In genomic region chr1:3132685-3133084, GRCh38 we compare ENCODE assay signal across 16 cellular contexts.
DNase-seq lines count a peak whose midpoint lies in the region; TF ChIP-seq lines count a peak whose summit lies in the region.
"Had no signal": no experiment of that assay in that cellular context is flagged by ENCODE, and none has a peak within 500 bp of the region (broad histone marks: within the 10 kb centered on the region; RNA-seq: fewer than 3 reads in every experiment).

No MANE protein-coding gene starts in this region.

- no peak for TF ChIP-seq CTCF in Caco-2 (IDR thresholded peaks at IDR 0.05; ENCODE audit: insufficient read depth in 1 of 2, low read depth in 1 of 2, low read length in 1 of 2, severe bottlenecking in 1 of 2, unreplicated experiment in 1 of 2)
- TF ChIP-seq CTCF in fibroblast of the aortic adventitia (IDR thresholded peaks at IDR 0.05; ENCODE audit: insufficient read depth, low read length): no peak
- no peak for TF ChIP-seq CTCF in tibial nerve (IDR thresholded peaks at IDR 0.05)

- H3K27ac Mint-ChIP-seq in Caco-2 (ENCODE audit: unreplicated experiment): peak overlapping the region; percentile 72
- H3K27ac Mint-ChIP-seq: GM23338 had no signal

- no peaks in the 10 kb centered on the region for H3K27me3 Mint-ChIP-seq in Caco-2 (ENCODE audit: insufficient read depth, unreplicated experiment)
- H3K27me3 Mint-ChIP-seq: CD4-positive, CD25-positive, alpha-beta regulatory T cell had no signal

- intact Hi-C loops in Caco-2 (cut with micrococcal nuclease; ENCODE audit: unreplicated experiment): no loop called here

- no peaks in the 10 kb centered on the region for H3K9me3 Mint-ChIP-seq in Caco-2 (ENCODE audit: unreplicated experiment)
- H3K9me3 Mint-ChIP-seq: CD4-positive, CD25-positive, alpha-beta regulatory T cell had no signal

- no peak overlapping the region for H3K4me3 Mint-ChIP-seq in Caco-2 (ENCODE audit: unreplicated experiment)
- H3K4me3 Mint-ChIP-seq: CD4-positive, CD25-positive, alpha-beta regulatory T cell; GM23338 had no signal

- H3K4me1 Mint-ChIP-seq in Caco-2 (ENCODE audit: low read depth, unreplicated experiment): no peaks in the 10 kb centered on the region
- H3K4me1 Mint-ChIP-seq: CD4-positive, CD25-positive, alpha-beta regulatory T cell had no signal

- H3K27ac ChIP-seq in tibial nerve: peak overlapping the region in 3 of 4 donors; percentile 14 to 94 (median 90)
- H3K27ac ChIP-seq: A549 had no signal

- H3K9ac ChIP-seq in mucosa of stomach (ENCODE audit: low read length): peak overlapping the region; percentile 24

- POLR2A ChIA-PET in Caco-2 (lab: Charles Lee): no interaction called here

- H3K27me3 ChIP-seq in Caco-2 (replicated peaks; ENCODE audit: control insufficient read depth, insufficient read depth, low read length) (no peaks in the 10 kb centered on the region), mucosa of stomach (ENCODE audit: control insufficient read depth, insufficient read depth, low read length) (no peaks in the 10 kb centered on the region), tibial nerve (peaks cover 0 to 7% of the 10 kb centered on the region in 2 donors)

- no peak for TF ChIP-seq EP300 in tibial nerve (IDR thresholded peaks at IDR 0.05)

- CTCF ChIA-PET in Caco-2 (lab: Charles Lee): no interaction called here

- no peaks in the 10 kb centered on the region for H3K9me3 ChIP-seq in Caco-2
- no peaks in the 10 kb centered on the region for H3K9me3 ChIP-seq in mucosa of stomach (ENCODE audit: control insufficient read depth, low read length)
- H3K9me3 ChIP-seq in tibial nerve: no peaks in the 10 kb centered on the region
- H3K9me3 ChIP-seq: A549 had no signal

- no peaks in the 10 kb centered on the region for H3K36me3 Mint-ChIP-seq in Caco-2 (ENCODE audit: insufficient read depth, unreplicated experiment)
- H3K36me3 Mint-ChIP-seq: CD4-positive, CD25-positive, alpha-beta regulatory T cell had no signal

- H3K36me3 ChIP-seq in Caco-2 (ENCODE audit: control insufficient read depth, insufficient read depth, low read length) (no peaks in the 10 kb centered on the region), mucosa of stomach (ENCODE audit: control insufficient read depth, insufficient read depth, low read length) (no peaks in the 10 kb centered on the region), tibial nerve (no peaks in the 10 kb centered on the region)

- TF ChIP-seq POLR2A in tibial nerve (IDR thresholded peaks at IDR 0.05): no peak

- no peak for DNase-seq in Caco-2
- DNase-seq in fibroblast of the aortic adventitia (ENCODE audit: low read depth): peak; percentile 39
- DNase-seq in tibial nerve (ENCODE audit: low spot score in 2 of 2): no peak
- no peak for DNase-seq in NCI-H1105 (lab: John Stamatoyannopoulos, UW)
- DNase-seq in T-helper 1 cell: no peak
- no peak for DNase-seq in COLO668 (lab: John Stamatoyannopoulos, UW; ENCODE audit: unreplicated experiment)
- DNase-seq: CD4-positive, CD25-positive, alpha-beta regulatory T cell; DND-41; NCI-H187 treated with DMSO at 0.1 percent for 48 hours; NCI-H69; OCI-M1; SHP77 treated with DMSO at 0.1 percent for 48 hours had no signal

- peaks cover 24% of the 10 kb centered on the region for H3K4me1 ChIP-seq in Caco-2
- H3K4me1 ChIP-seq in mucosa of stomach (ENCODE audit: control insufficient read depth, insufficient read depth, low read length): peaks cover 67% of the 10 kb centered on the region
- peaks cover 0 to 97% (median 36%) of the 10 kb centered on the region in 4 donors for H3K4me1 ChIP-seq in tibial nerve

- BruUV-seq in Caco-2 (replicated peaks; lab: Mats Ljungman, UMichigan): no TSS peak

- WGBS in tibial nerve, 2 donors: 62 to 65% methylated on average over 11 of the region's 11 CpGs

- no peak overlapping the region for H3K4me3 ChIP-seq in Caco-2 (ENCODE audit: low read depth, low read length)
- no peak overlapping the region for H3K4me3 ChIP-seq in fibroblast of the aortic adventitia (ENCODE audit: low read depth, low read length)
- no peak overlapping the region for H3K4me3 ChIP-seq in mucosa of stomach (ENCODE audit: low read length)
- no peak overlapping the region for H3K4me3 ChIP-seq in tibial nerve
- H3K4me3 ChIP-seq: A549, GM12878, GM23338 had no signal
